Comparison of ENCODE assay signal across 10 cellular contexts in the genomic region with DNA sequence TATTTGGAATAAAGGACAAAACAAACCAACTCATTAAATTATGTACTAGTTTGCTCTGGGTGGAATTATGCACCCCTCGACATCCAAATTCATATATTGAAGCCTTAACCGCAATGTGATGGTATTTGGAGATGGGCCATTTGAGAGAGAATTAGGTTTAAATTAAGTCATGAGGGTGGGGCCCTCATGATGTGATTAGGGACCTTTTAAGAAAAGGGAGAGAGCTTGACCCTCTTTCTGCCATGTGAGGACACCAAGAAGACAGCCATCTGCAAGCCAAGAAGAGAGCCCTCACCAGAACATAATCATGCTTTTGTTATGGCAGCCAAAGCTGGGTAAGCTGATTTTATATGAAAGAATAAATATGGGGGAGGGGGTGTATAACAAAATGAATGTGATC. TPM values are rescaled to one million over a fixed set of nuclear protein-coding genes. Genes with fewer than 3 reads are reported as not detected.
A peak's percentile ranks its signal among the peaks of the same experiment; 100 is the strongest.
DNase-seq lines count a peak whose midpoint lies in the region; ATAC-seq and TF ChIP-seq lines count a peak whose summit lies in the region.
"Had no signal": no experiment of that assay in that cellular context is flagged by ENCODE, and none has a peak within 500 bp of the region (broad histone marks: within the 10 kb centered on the region; RNA-seq: fewer than 3 reads in every experiment).

No MANE protein-coding gene starts in this region.

- no peak overlapping the region for H4K8ac ChIP-seq in H9 (replicated peaks; ENCODE audit: insufficient read length, low read depth, low read length)

- H2AFZ ChIP-seq in H9 (ENCODE audit: low read length) = no peak overlapping the region

- H3K18ac ChIP-seq in H9 (ENCODE audit: insufficient read length, low read depth, low read length) = no peak overlapping the region

- H4K5ac ChIP-seq in H9 (ENCODE audit: insufficient read length, low read depth, low read length) = no peak overlapping the region

- no peak overlapping the region for H3K23ac ChIP-seq in H9 (ENCODE audit: insufficient read length, low read depth, low read length)

- H3K23me2 ChIP-seq in H9 (ENCODE audit: insufficient read length, low read depth, low read length, poor library complexity, severe bottlenecking) = no peaks in the 10 kb centered on the region

- no peak overlapping the region for H3K4me2 ChIP-seq in H9 (ENCODE audit: insufficient read depth, insufficient read length, low read length)

- no peak overlapping the region for H3K9ac ChIP-seq in H9 (ENCODE audit: extremely low read depth, insufficient read length, low read length)

- intact Hi-C loops in activated T-helper 1 cell treated with anti-CD3 and anti-CD28 coated beads, Interleukin-12 subunit alpha, Interleukin-12 subunit beta, Interleukin-2, Interleukin-4 antibody, amounts not matched to agents 30 ng/mL and 10 ng/mL and 1 ng/mL, durations not matched to agents 14 hours and 24 hours and 36 hours (cut with micrococcal nuclease) = loop anchor here (2.0 to 10.0 kb wide), 2 partner anchors 1736 to 1780 kb away; no protein-coding TSS in a partner anchor
- intact Hi-C loops in right lobe of liver (cut with DNase I) = no loop called here
- intact Hi-C loops in upper lobe of right lung (cut with DNase I) = no loop called here

- no peak for TF ChIP-seq POLR2A in right lobe of liver (IDR thresholded peaks at IDR 0.05)

- H2BK120ac ChIP-seq in H9 (ENCODE audit: low read depth, low read length, poor library complexity, severe bottlenecking) = no peak overlapping the region

- H2AK5ac ChIP-seq in H9 (ENCODE audit: insufficient read length, low read length) = no peak overlapping the region

- ATAC-seq in right lobe of liver (no peak), upper lobe of right lung (no peak)
- ATAC-seq: left colon had no signal

- no peaks in the 10 kb centered on the region for H3K27me3 Mint-ChIP-seq in H9 (ENCODE audit: low read depth)
- H3K27me3 Mint-ChIP-seq in activated T-helper 1 cell treated with anti-CD3 and anti-CD28 coated beads, Interleukin-12 subunit alpha, Interleukin-12 subunit beta, Interleukin-2, Interleukin-4 antibody, amounts not matched to agents 30 ng/mL and 10 ng/mL and 1 ng/mL, durations not matched to agents 14 hours and 24 hours and 36 hours (ENCODE audit: insufficient read depth) = peaks cover 10% of the 10 kb centered on the region

- H3K9me3 Mint-ChIP-seq in H9 = peaks cover 0 to 3% of the 10 kb centered on the region in 2 experiments; a peak in 1 of 5 replicates
- no peaks in the 10 kb centered on the region for H3K9me3 Mint-ChIP-seq in activated T-helper 1 cell treated with anti-CD3 and anti-CD28 coated beads, Interleukin-12 subunit alpha, Interleukin-12 subunit beta, Interleukin-2, Interleukin-4 antibody, amounts not matched to agents 30 ng/mL and 10 ng/mL and 1 ng/mL, durations not matched to agents 14 hours and 24 hours and 36 hours

- no CpG with 5 or more reads among the region's 2 CpGs for WGBS in H9 (ENCODE audit: extremely low coverage, insufficient read length, low lambda C conversion rate)
- WGBS in right lobe of liver (ENCODE audit: insufficient coverage, low coverage, low lambda C conversion rate, missing lambda C conversion rate) = 92% methylated on average over 2 of the region's 2 CpGs

- H3K27ac ChIP-seq in AG04450 (ENCODE audit: low read depth, low read length) (no peak overlapping the region), H9 (ENCODE audit: insufficient read length, low read depth, low read length) (no peak overlapping the region), right lobe of liver (peak overlapping the region; percentile 6 to 35 (median 22)), upper lobe of right lung (no peak overlapping the region)

- no peak overlapping the region for H3K14ac ChIP-seq in H9 (ENCODE audit: insufficient read depth, low read length)

- peaks cover 18 to 20% of the 10 kb centered on the region in 2 experiments for H3K4me1 Mint-ChIP-seq in H9
- H3K4me1 Mint-ChIP-seq in activated T-helper 1 cell treated with anti-CD3 and anti-CD28 coated beads, Interleukin-12 subunit alpha, Interleukin-12 subunit beta, Interleukin-2, Interleukin-4 antibody, amounts not matched to agents 30 ng/mL and 10 ng/mL and 1 ng/mL, durations not matched to agents 14 hours and 24 hours and 36 hours (ENCODE audit: low read depth) = peaks cover 49% of the 10 kb centered on the region

- no peak overlapping the region for H2BK5ac ChIP-seq in H9 (ENCODE audit: insufficient read length, low read length)

- no peak overlapping the region for H3T11ph ChIP-seq in H9 (ENCODE audit: low read length)

- H3K4me3 ChIP-seq in AG04450 (ENCODE audit: low read depth, low read length) (peak overlapping the region; percentile 79), right lobe of liver (peak overlapping the region in 2 of 3 donors; percentile 82 to 87), upper lobe of right lung (no peak overlapping the region)

- no peaks in the 10 kb centered on the region for H3K79me1 ChIP-seq in H9 (ENCODE audit: insufficient read depth, low read depth, low read length, poor library complexity, severe bottlenecking)

- no peak overlapping the region for H3K4ac ChIP-seq in H9 (ENCODE audit: low read depth, low read length)

- H3K4me3 Mint-ChIP-seq in H9 = peak overlapping the region; percentile 93 to 96
- H3K4me3 Mint-ChIP-seq in activated T-helper 1 cell treated with anti-CD3 and anti-CD28 coated beads, Interleukin-12 subunit alpha, Interleukin-12 subunit beta, Interleukin-2, Interleukin-4 antibody, amounts not matched to agents 30 ng/mL and 10 ng/mL and 1 ng/mL, durations not matched to agents 14 hours and 24 hours and 36 hours = peak overlapping the region; percentile 97

- DNase-seq in AG04450 (ENCODE audit: low read depth, low spot score) (no peak), H9 (no peak), right lobe of liver (no peak), upper lobe of right lung (no peak), NCI-H2171 (lab: John Stamatoyannopoulos, UW) (no peak), epidermal melanocyte (ENCODE audit: insufficient read length, low spot score) (no peak)
- no peak for DNase-seq in activated T-helper 1 cell treated with anti-CD3 and anti-CD28 coated beads, Interleukin-12 subunit alpha, Interleukin-12 subunit beta, Interleukin-2, Interleukin-4 antibody, amounts not matched to agents 30 ng/mL and 10 ng/mL and 1 ng/mL, durations not matched to agents 14 hours and 24 hours and 36 hours (ENCODE audit: low spot score)
- no peak for DNase-seq in stimulated activated CD4-positive, alpha-beta T cell treated with anti-CD3 and anti-CD28 coated beads, Interleukin-4, amount 100 ng/mL, for 1 hour
- DNase-seq: left colon, NCI-H510A treated with DMSO at 0.1 percent for 48 hours had no signal

- no peak overlapping the region for H2BK20ac ChIP-seq in H9 (ENCODE audit: low read depth, low read length, poor library complexity, severe bottlenecking)

- no peaks in the 10 kb centered on the region for H4K20me1 ChIP-seq in H9 (ENCODE audit: control insufficient read depth, insufficient read depth, insufficient read length)

- no peak overlapping the region for H2BK12ac ChIP-seq in H9 (ENCODE audit: insufficient read length, low read depth, low read length)

- H3K27me3 ChIP-seq in AG04450 (ENCODE audit: control insufficient read depth, insufficient read depth, low read length) (no peaks in the 10 kb centered on the region), H9 (ENCODE audit: insufficient read depth, low read length) (no peaks in the 10 kb centered on the region), right lobe of liver (no peaks in the 10 kb centered on the region), upper lobe of right lung (no peaks in the 10 kb centered on the region)

- H3K27ac Mint-ChIP-seq in H9 = no peak overlapping the region
- peak overlapping the region; percentile 98 for H3K27ac Mint-ChIP-seq in activated T-helper 1 cell treated with anti-CD3 and anti-CD28 coated beads, Interleukin-12 subunit alpha, Interleukin-12 subunit beta, Interleukin-2, Interleukin-4 antibody, amounts not matched to agents 30 ng/mL and 10 ng/mL and 1 ng/mL, durations not matched to agents 14 hours and 24 hours and 36 hours

- POLR2A ChIA-PET in AG04450 (lab: Yijun Ruan, JAX) = no interaction called here

- no peaks in the 10 kb centered on the region for H3K4me1 ChIP-seq in H9 (ENCODE audit: insufficient read depth, low read length)
- peaks cover 0 to 28% (median 3%) of the 10 kb centered on the region in 4 donors for H3K4me1 ChIP-seq in right lobe of liver
- peaks cover 9% of the 10 kb centered on the region for H3K4me1 ChIP-seq in upper lobe of right lung

- no peak overlapping the region for H2BK15ac ChIP-seq in H9 (ENCODE audit: low read depth, low read length)

- CTCF ChIA-PET in AG04450 (lab: Charles Lee) = interaction anchor here (0.6 to 2.4 kb wide), 3 partner anchors 27 to 155 kb away, joined by 3 to 11 read pairs (median 10); no protein-coding TSS in a partner anchor

- no peak overlapping the region for H3K56ac ChIP-seq in H9 (ENCODE audit: insufficient read length, low read depth, low read length)

- no peaks in the 10 kb centered on the region; the same call in 1 of the 2 replicates for H3K9me3 ChIP-seq in AG04450 (ENCODE audit: control insufficient read depth, insufficient read depth, low read length)
- no peaks in the 10 kb centered on the region for H3K9me3 ChIP-seq in H9 (ENCODE audit: control insufficient read depth, low read depth, low read length)
- no peaks in the 10 kb centered on the region for H3K9me3 ChIP-seq in right lobe of liver
- H3K9me3 ChIP-seq in upper lobe of right lung = no peaks in the 10 kb centered on the region

- TF ChIP-seq CTCF in AG04450 (IDR thresholded peaks at IDR 0.05; ENCODE audit: low read depth, low read length) (no peak), H9 (conservative IDR thresholded peaks at IDR 0.05) (no peak), right lobe of liver (IDR thresholded peaks at IDR 0.05) (no peak), upper lobe of right lung (IDR thresholded peaks at IDR 0.05) (no peak)

- no peak overlapping the region for H4K91ac ChIP-seq in H9 (ENCODE audit: insufficient read length, low read depth, low read length)

- H3K36me3 ChIP-seq in right lobe of liver (no peaks in the 10 kb centered on the region), upper lobe of right lung (no peaks in the 10 kb centered on the region)

- H3K79me2 ChIP-seq in H9 (ENCODE audit: insufficient read depth, low read length) = peaks cover 3% of the 10 kb centered on the region; the same call in 1 of the 2 replicates

- H3K36me3 Mint-ChIP-seq in H9 (ENCODE audit: insufficient read depth in 1 of 3, low read depth in 3 of 3) = peaks cover 0 to under 1% (median 0%) of the 10 kb centered on the region in 3 experiments; a peak in 1 of 7 replicates
- peaks cover 16% of the 10 kb centered on the region for H3K36me3 Mint-ChIP-seq in activated T-helper 1 cell treated with anti-CD3 and anti-CD28 coated beads, Interleukin-12 subunit alpha, Interleukin-12 subunit beta, Interleukin-2, Interleukin-4 antibody, amounts not matched to agents 30 ng/mL and 10 ng/mL and 1 ng/mL, durations not matched to agents 14 hours and 24 hours and 36 hours (ENCODE audit: low read depth)

RNA-seq across cellular contexts. Expression of a gene that starts 2.0 kb away (rescaled TPM):
- polyA plus RNA-seq in AG04450 (2011; rRNA removed) = 16.8 and 21.7 TPM in 2 replicates
- polyA minus RNA-seq in AG04450 (2011; rRNA and poly(A)+ RNA removed) = 10.7 and 17.5 TPM in 2 replicates
- total RNA-seq in H9 (2021) = 16.7 and 18.2 TPM in 2 replicates
- 40.8 and 44.5 TPM in 2 replicates for total RNA-seq in activated T-helper 1 cell treated with anti-CD3 and anti-CD28 coated beads, Interleukin-12 subunit alpha, Interleukin-12 subunit beta, Interleukin-2, Interleukin-4 antibody, amounts not matched to agents 30 ng/mL and 10 ng/mL and 1 ng/mL, durations not matched to agents 14 hours and 24 hours and 36 hours
- total RNA-seq in right lobe of liver = 1 to 10 TPM; 5.5 to 9.8 (median 7.4) TPM
- total RNA-seq in upper lobe of right lung = 8.2 TPM

RNA-seq across cellular contexts. Expression of a gene that starts 55.2 kb away (rescaled TPM):
- polyA plus RNA-seq in AG04450 (2011; rRNA removed) = 18.5 and 23.0 TPM in 2 replicates
- polyA minus RNA-seq in AG04450 (2011; rRNA and poly(A)+ RNA removed) = 41.9 and 61.7 TPM in 2 replicates
- total RNA-seq in H9 (2021) = 68.3 and 68.8 TPM in 2 replicates
- 20.9 and 22.3 TPM in 2 replicates for total RNA-seq in activated T-helper 1 cell treated with anti-CD3 and anti-CD28 coated beads, Interleukin-12 subunit alpha, Interleukin-12 subunit beta, Interleukin-2, Interleukin-4 antibody, amounts not matched to agents 30 ng/mL and 10 ng/mL and 1 ng/mL, durations not matched to agents 14 hours and 24 hours and 36 hours
- total RNA-seq in right lobe of liver = 100 to 1,000 TPM in 2 of 6 experiments, 10 to 100 TPM in 4; 30.8 to 163 (median 92.0) TPM
- 6.2 TPM for total RNA-seq in upper lobe of right lung

Comparison
In these comparisons a context has a peak if more than half of its experiments do, and no peak if none do; other contexts are left out.
1. H3K27ac ChIP-seq: peak in right lobe of liver (3 of 3); none in AG04450 (single experiment), H9 (single experiment) and upper lobe of right lung (single experiment).